1 cellular context compared by ENCODE assay signal in the genomic region with DNA sequence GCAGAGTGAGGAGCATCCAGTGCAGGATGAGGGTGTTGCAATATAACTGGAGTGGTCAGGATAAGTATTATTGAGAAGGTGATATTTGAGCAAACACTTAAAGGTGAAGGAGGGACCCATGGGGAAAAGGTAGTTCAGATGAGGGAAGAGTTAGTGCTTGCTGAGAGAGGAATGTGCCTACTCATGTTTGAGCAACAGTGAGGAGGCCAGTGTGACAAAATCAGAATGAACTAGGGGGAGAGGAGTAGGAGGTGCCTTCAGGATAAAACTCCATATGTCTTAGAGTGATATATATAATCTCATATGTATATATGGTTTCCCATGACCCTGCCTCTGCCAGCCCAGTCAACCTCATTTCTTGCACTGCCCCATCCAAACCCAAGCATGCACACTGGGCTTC.
TF ChIP-seq lines count a peak whose summit lies in the region.

No MANE protein-coding gene starts in this region.

TF ChIP-seq in GM12878, 131 proteins besides CTCF, POLR2A, EP300 and RAD21:
- TF ChIP-seq, protein P1, sequence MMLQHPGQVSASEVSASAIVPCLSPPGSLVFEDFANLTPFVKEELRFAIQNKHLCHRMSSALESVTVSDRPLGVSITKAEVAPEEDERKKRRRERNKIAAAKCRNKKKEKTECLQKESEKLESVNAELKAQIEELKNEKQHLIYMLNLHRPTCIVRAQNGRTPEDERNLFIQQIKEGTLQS (IDR thresholded peaks at IDR 0.05; ENCODE audit: borderline replicate concordance, extremely low read depth, low read depth, low read length), result no peak
- TF ChIP-seq NR2C2 (IDR thresholded peaks at IDR 0.05; ENCODE audit: borderline replicate concordance, control insufficient read depth, insufficient read length, low read depth) (no peak), EED (IDR thresholded peaks at IDR 0.05; ENCODE audit: low read depth) (no peak), CHD4 (IDR thresholded peaks at IDR 0.05) (no peak), POLR2AphosphoS5 (IDR thresholded peaks at IDR 0.05; ENCODE audit: low read length) (no peak), FOXM1 (IDR thresholded peaks at IDR 0.05; ENCODE audit: low read depth, low read length) (no peak), MTA3 (IDR thresholded peaks at IDR 0.05; ENCODE audit: borderline replicate concordance, low read length) (no peak), CHD2 (IDR thresholded peaks at IDR 0.05; ENCODE audit: borderline replicate concordance, low read depth, low read length) (no peak), RUNX3 (IDR thresholded peaks at IDR 0.05; ENCODE audit: low read length) (no peak), RB1 (IDR thresholded peaks at IDR 0.05; ENCODE audit: borderline replicate concordance) (no peak), KLF5 (IDR thresholded peaks at IDR 0.05; ENCODE audit: partially characterized antibody) (no peak), CEBPB (IDR thresholded peaks at IDR 0.05; ENCODE audit: borderline replicate concordance in 1 of 2, low read depth in 2 of 2, low read length in 2 of 2) (no peak), ATF7 (IDR thresholded peaks at IDR 0.05; ENCODE audit: low read depth) (no peak), CBX5 (IDR thresholded peaks at IDR 0.05; ENCODE audit: low read depth) (no peak)
- TF ChIP-seq, protein P2, sequence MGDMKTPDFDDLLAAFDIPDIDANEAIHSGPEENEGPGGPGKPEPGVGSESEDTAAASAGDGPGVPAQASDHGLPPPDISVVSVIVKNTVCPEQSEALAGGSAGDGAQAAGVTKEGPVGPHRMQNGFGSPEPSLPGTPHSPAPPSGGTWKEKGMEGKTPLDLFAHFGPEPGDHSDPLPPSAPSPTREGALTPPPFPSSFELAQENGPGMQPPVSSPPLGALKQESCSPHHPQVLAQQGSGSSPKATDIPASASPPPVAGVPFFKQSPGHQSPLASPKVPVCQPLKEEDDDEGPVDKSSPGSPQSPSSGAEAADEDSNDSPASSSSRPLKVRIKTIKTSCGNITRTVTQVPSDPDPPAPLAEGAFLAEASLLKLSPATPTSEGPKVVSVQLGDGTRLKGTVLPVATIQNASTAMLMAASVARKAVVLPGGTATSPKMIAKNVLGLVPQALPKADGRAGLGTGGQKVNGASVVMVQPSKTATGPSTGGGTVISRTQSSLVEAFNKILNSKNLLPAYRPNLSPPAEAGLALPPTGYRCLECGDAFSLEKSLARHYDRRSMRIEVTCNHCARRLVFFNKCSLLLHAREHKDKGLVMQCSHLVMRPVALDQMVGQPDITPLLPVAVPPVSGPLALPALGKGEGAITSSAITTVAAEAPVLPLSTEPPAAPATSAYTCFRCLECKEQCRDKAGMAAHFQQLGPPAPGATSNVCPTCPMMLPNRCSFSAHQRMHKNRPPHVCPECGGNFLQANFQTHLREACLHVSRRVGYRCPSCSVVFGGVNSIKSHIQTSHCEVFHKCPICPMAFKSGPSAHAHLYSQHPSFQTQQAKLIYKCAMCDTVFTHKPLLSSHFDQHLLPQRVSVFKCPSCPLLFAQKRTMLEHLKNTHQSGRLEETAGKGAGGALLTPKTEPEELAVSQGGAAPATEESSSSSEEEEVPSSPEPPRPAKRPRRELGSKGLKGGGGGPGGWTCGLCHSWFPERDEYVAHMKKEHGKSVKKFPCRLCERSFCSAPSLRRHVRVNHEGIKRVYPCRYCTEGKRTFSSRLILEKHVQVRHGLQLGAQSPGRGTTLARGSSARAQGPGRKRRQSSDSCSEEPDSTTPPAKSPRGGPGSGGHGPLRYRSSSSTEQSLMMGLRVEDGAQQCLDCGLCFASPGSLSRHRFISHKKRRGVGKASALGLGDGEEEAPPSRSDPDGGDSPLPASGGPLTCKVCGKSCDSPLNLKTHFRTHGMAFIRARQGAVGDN (IDR thresholded peaks at IDR 0.05), result no peak
- TF ChIP-seq, protein P3, sequence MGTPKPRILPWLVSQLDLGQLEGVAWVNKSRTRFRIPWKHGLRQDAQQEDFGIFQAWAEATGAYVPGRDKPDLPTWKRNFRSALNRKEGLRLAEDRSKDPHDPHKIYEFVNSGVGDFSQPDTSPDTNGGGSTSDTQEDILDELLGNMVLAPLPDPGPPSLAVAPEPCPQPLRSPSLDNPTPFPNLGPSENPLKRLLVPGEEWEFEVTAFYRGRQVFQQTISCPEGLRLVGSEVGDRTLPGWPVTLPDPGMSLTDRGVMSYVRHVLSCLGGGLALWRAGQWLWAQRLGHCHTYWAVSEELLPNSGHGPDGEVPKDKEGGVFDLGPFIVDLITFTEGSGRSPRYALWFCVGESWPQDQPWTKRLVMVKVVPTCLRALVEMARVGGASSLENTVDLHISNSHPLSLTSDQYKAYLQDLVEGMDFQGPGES (IDR thresholded peaks at IDR 0.05), result no peak
